ENCODE assay signal across 20 cellular contexts in genomic region chr2:126945118-126945517, GRCh38. TPM values are rescaled to one million over a fixed set of nuclear protein-coding genes. Genes with fewer than 3 reads are reported as not detected.
DNase-seq lines count a peak whose midpoint lies in the region; ATAC-seq, FAIRE-seq and TF ChIP-seq lines count a peak whose summit lies in the region.
"Had no signal": no experiment of that assay in that cellular context is flagged by ENCODE, and none has a peak within 500 bp of the region (broad histone marks: within the 10 kb centered on the region; RNA-seq: fewer than 3 reads in every experiment).

No MANE protein-coding gene starts in this region.

- H3K36me3 ChIP-seq in HepG2 (replicated peaks in 1 of 2; ENCODE audit: control insufficient read depth in 1 of 2, insufficient read depth in 2 of 2, low read length in 2 of 2) (no peaks in the 10 kb centered on the region), right lobe of liver (no peaks in the 10 kb centered on the region), esophagus muscularis mucosa (no peaks in the 10 kb centered on the region)

- peaks cover 5% of the 10 kb centered on the region for H3K9me3 Mint-ChIP-seq in activated CD8-positive, alpha-beta T cell treated with anti-CD3 and anti-CD28 coated beads for 36 hours
- peaks cover 3 to 5% of the 10 kb centered on the region in 2 donors for H3K9me3 Mint-ChIP-seq in activated T-cell treated with anti-CD3 and anti-CD28 coated beads, Interleukin-2, amount 50 U/mL, for 72 hours

- in situ Hi-C loops in HepG2 (cut with HindIII; ENCODE audit: extremely low pct_ligation_motif_present, low pct_unique_long_range_greater_than_20kb): no loop called here

- ATAC-seq in HepG2 (no peak), right lobe of liver (no peak), GM18868 (IDR thresholded peaks at IDR 0.05; ENCODE audit: unreplicated experiment) (no peak)
- ATAC-seq in activated CD8-positive, alpha-beta T cell treated with anti-CD3 and anti-CD28 coated beads for 36 hours: no peak
- no peak for ATAC-seq in activated T-cell treated with anti-CD3 and anti-CD28 coated beads, Interleukin-2, amount 50 U/mL, for 72 hours (replicated peaks in 1 of 2)
- ATAC-seq: T-helper 17 cell had no signal

- H3K4me3 ChIP-seq in HepG2 (replicated peaks in 1 of 3; ENCODE audit: insufficient read depth in 1 of 3, low read depth in 2 of 3, low read length in 3 of 3) (no peak overlapping the region), right lobe of liver (no peak overlapping the region), esophagus muscularis mucosa (no peak overlapping the region)

- intact Hi-C loops in HepG2 (cut with micrococcal nuclease; ENCODE audit: unreplicated experiment) (no loop called here), right lobe of liver (cut with DNase I) (no loop called here), esophagus muscularis mucosa (cut with DNase I) (no loop called here)
- intact Hi-C loops in activated CD8-positive, alpha-beta T cell treated with anti-CD3 and anti-CD28 coated beads for 36 hours (cut with micrococcal nuclease): no loop called here

- no peak overlapping the region for H3K9ac ChIP-seq in HepG2 (ENCODE audit: insufficient read depth, low read depth, low read length)

- CTCF ChIA-PET in HepG2 (lab: Yijun Ruan, JAX; ENCODE audit: low intra/inter-chr PET ratio, low total read pairs): no interaction called here
- CTCF ChIA-PET in activated CD8-positive, alpha-beta T cell treated with anti-CD3 and anti-CD28 coated beads for 36 hours (lab: Charles Lee): no interaction called here

- TF ChIP-seq POLR2A in HepG2 (IDR thresholded peaks at IDR 0.05; ENCODE audit: insufficient read depth in 1 of 2, low read depth in 2 of 2, low read length in 2 of 2) (no peak), right lobe of liver (IDR thresholded peaks at IDR 0.05) (no peak), esophagus muscularis mucosa (IDR thresholded peaks at IDR 0.05; ENCODE audit: low read depth) (no peak)

- H3K9me3 ChIP-seq in HepG2 (ENCODE audit: low read length): peaks cover 24% of the 10 kb centered on the region
- H3K9me3 ChIP-seq in right lobe of liver: no peaks in the 10 kb centered on the region
- H3K9me3 ChIP-seq in esophagus muscularis mucosa: peaks cover 0 to 3% (median 0%) of the 10 kb centered on the region in 4 donors

- H3K79me2 ChIP-seq in HepG2 (ENCODE audit: insufficient read depth, low read length): no peaks in the 10 kb centered on the region

- TF ChIP-seq RAD21 in HepG2 (CRISPR knock-in tag; IDR thresholded peaks at IDR 0.05): no peak

- no TSS peak for BruUV-seq in HepG2 (replicated peaks; lab: Mats Ljungman, UMichigan)

- no peaks in the 10 kb centered on the region for H4K20me1 ChIP-seq in HepG2 (ENCODE audit: insufficient read depth, low read length)

- no peaks in the 10 kb centered on the region for H3K36me3 Mint-ChIP-seq in activated CD8-positive, alpha-beta T cell treated with anti-CD3 and anti-CD28 coated beads for 36 hours (ENCODE audit: low read depth)
- peaks cover 0 to 7% of the 10 kb centered on the region in 2 donors for H3K36me3 Mint-ChIP-seq in activated T-cell treated with anti-CD3 and anti-CD28 coated beads, Interleukin-2, amount 50 U/mL, for 72 hours (ENCODE audit: insufficient read depth in 2 of 2)

- H3K4me2 ChIP-seq in HepG2 (ENCODE audit: low read depth, low read length): no peak overlapping the region

- FAIRE-seq in HepG2 (lab: Jason Lieb, UNC): no peak
- FAIRE-seq: GM19239 had no signal

- TF ChIP-seq CTCF in HepG2 (CRISPR knock-in tag; IDR thresholded peaks at IDR 0.05): no peak
- TF ChIP-seq CTCF in right lobe of liver (IDR thresholded peaks at IDR 0.05): no peak
- TF ChIP-seq CTCF in esophagus muscularis mucosa (IDR thresholded peaks at IDR 0.05): no peak
- TF ChIP-seq CTCF in activated CD8-positive, alpha-beta T cell treated with anti-CD3 and anti-CD28 coated beads for 36 hours (IDR thresholded peaks at IDR 0.05): no peak

- DNase-seq in HepG2 (ENCODE audit: low spot score) (no peak), right lobe of liver (no peak), NCI-H1105 treated with DMSO at 0.1 percent for 48 hours (lab: John Stamatoyannopoulos, UW) (peak; percentile 3), esophagus muscularis mucosa (ENCODE audit: extremely low spot score) (peak; percentile 91)
- no peak for DNase-seq in activated CD8-positive, alpha-beta T cell treated with anti-CD3 and anti-CD28 coated beads for 36 hours
- DNase-seq in activated T-cell treated with anti-CD3 and anti-CD28 coated beads, Interleukin-2, amount 50 U/mL, for 72 hours: no peak
- DNase-seq: COR-L47, DMS153, GF-D8, GOT3, KBM-7, NCI-H1436 treated with DMSO at 0.1 percent for 48 hours, NCI-H2029, NCI-H2171 treated with DMSO at 0.1 percent for 48 hours, NCI-H526 treated with DMSO at 0.1 percent for 48 hours, T-helper 17 cell had no signal

- H3K4me1 ChIP-seq in HepG2 (ENCODE audit: insufficient read depth, low read length) (no peaks in the 10 kb centered on the region; the same call in 1 of the 2 replicates), right lobe of liver (no peaks in the 10 kb centered on the region), esophagus muscularis mucosa (no peaks in the 10 kb centered on the region)

- TF ChIP-seq EP300 in HepG2 (IDR thresholded peaks at IDR 0.05; ENCODE audit: low read depth in 2 of 2, low read length in 2 of 2): no peak
- TF ChIP-seq EP300 in HepG2 (CRISPR knock-in tag; IDR thresholded peaks at IDR 0.05; ENCODE audit: borderline replicate concordance): no peak
- no peak for TF ChIP-seq EP300 in esophagus muscularis mucosa (IDR thresholded peaks at IDR 0.05)

- H3K27ac Mint-ChIP-seq in activated CD8-positive, alpha-beta T cell treated with anti-CD3 and anti-CD28 coated beads for 36 hours: no peak overlapping the region
- H3K27ac Mint-ChIP-seq in activated T-cell treated with anti-CD3 and anti-CD28 coated beads, Interleukin-2, amount 50 U/mL, for 72 hours: no peak overlapping the region
- H3K27ac Mint-ChIP-seq: T-helper 17 cell had no signal

- POLR2A ChIA-PET in HepG2 (lab: Yijun Ruan, JAX): no interaction called here
- POLR2A ChIA-PET in activated CD8-positive, alpha-beta T cell treated with anti-CD3 and anti-CD28 coated beads for 36 hours (lab: Charles Lee): no interaction called here

- H3K27ac ChIP-seq in HepG2 (ENCODE audit: extremely low read length, insufficient read depth, low read length) (no peak overlapping the region), right lobe of liver (no peak overlapping the region), esophagus muscularis mucosa (replicated peaks in 1 of 4) (no peak overlapping the region)
- H3K27ac ChIP-seq: RWPE1 had no signal

- H3K27me3 ChIP-seq in HepG2 (ENCODE audit: control insufficient read depth in 1 of 2, insufficient read depth in 2 of 2, low read length in 2 of 2): no peaks in the 10 kb centered on the region; a peak in 1 of 5 replicates
- H3K27me3 ChIP-seq in right lobe of liver: no peaks in the 10 kb centered on the region
- H3K27me3 ChIP-seq in esophagus muscularis mucosa: peaks cover 0 to 16% (median 0%) of the 10 kb centered on the region in 4 donors

- 15% methylated on average over 6 of the region's 6 CpGs for WGBS in HepG2 (ENCODE audit: low lambda C conversion rate)
- 37% methylated on average over 6 of the region's 6 CpGs for WGBS in right lobe of liver (ENCODE audit: insufficient coverage, low coverage, low lambda C conversion rate, missing lambda C conversion rate)
- 44% methylated on average over 6 of the region's 6 CpGs for WGBS in esophagus muscularis mucosa

- H2AFZ ChIP-seq in HepG2 (ENCODE audit: low read length): no peak overlapping the region

- H3K27me3 Mint-ChIP-seq in activated CD8-positive, alpha-beta T cell treated with anti-CD3 and anti-CD28 coated beads for 36 hours: peaks cover 2% of the 10 kb centered on the region
- H3K27me3 Mint-ChIP-seq in activated T-cell treated with anti-CD3 and anti-CD28 coated beads, Interleukin-2, amount 50 U/mL, for 72 hours (ENCODE audit: low read depth): peaks cover 19% of the 10 kb centered on the region

- H3K4me1 Mint-ChIP-seq in activated CD8-positive, alpha-beta T cell treated with anti-CD3 and anti-CD28 coated beads for 36 hours (ENCODE audit: low read depth): no peaks in the 10 kb centered on the region
- peaks cover 5% of the 10 kb centered on the region for H3K4me1 Mint-ChIP-seq in activated T-cell treated with anti-CD3 and anti-CD28 coated beads, Interleukin-2, amount 50 U/mL, for 72 hours (ENCODE audit: low read depth)

- no peak overlapping the region for H3K4me3 Mint-ChIP-seq in activated CD8-positive, alpha-beta T cell treated with anti-CD3 and anti-CD28 coated beads for 36 hours
- H3K4me3 Mint-ChIP-seq in activated T-cell treated with anti-CD3 and anti-CD28 coated beads, Interleukin-2, amount 50 U/mL, for 72 hours: no peak overlapping the region
- H3K4me3 Mint-ChIP-seq: T-helper 17 cell had no signal

TF ChIP-seq in HepG2, 621 proteins besides CTCF, POLR2A, EP300 and RAD21 (continues in another document):
- no peak for TF ChIP-seq ZFP41 (CRISPR knock-in tag; IDR thresholded peaks at IDR 0.05; ENCODE audit: borderline replicate concordance)

RNA-seq across cellular contexts. Expression of gene TEX51, which starts 46.4 kb away (rescaled TPM):
- total RNA-seq in HepG2 (2016; rRNA removed; fragmentation: Illumina TruSeq; extraction: Trizol) (not detected in 2 replicates), right lobe of liver (under 1 TPM in 1 of 6 experiments, not detected in 5; 0.66 TPM), esophagus muscularis mucosa (not detected)
- total RNA-seq in HepG2 (2016; cell fraction: cytosol; rRNA removed; fragmentation: Illumina TruSeq; extraction: Trizol; ENCODE audit: low read depth): not detected in 2 replicates
- total RNA-seq in HepG2 (2016; cell fraction: insoluble cytoplasmic fraction; rRNA removed; fragmentation: Illumina TruSeq; extraction: Trizol): not detected in 2 replicates
- total RNA-seq in HepG2 (2016; cell fraction: membrane; rRNA removed; fragmentation: Illumina TruSeq; extraction: Trizol): not detected in 2 replicates
- total RNA-seq in HepG2 (2016; cell fraction: nucleus; rRNA removed; fragmentation: Illumina TruSeq; extraction: Trizol): not detected in 2 replicates
- polyA plus RNA-seq in HepG2 (2011; rRNA removed): not detected in 2 replicates
- not detected in 2 replicates for polyA plus RNA-seq in HepG2 (2011; cell fraction: cytosol; rRNA removed)
- polyA plus RNA-seq in HepG2 (2011; cell fraction: nucleus; rRNA removed): not detected in 2 replicates
- polyA plus RNA-seq in HepG2 (2012): not detected in 2 replicates
- not detected in 2 replicates for polyA plus RNA-seq in HepG2 (2016; cell fraction: cytosol; fragmentation: Illumina TruSeq; extraction: Trizol; ENCODE audit: low read depth)
- polyA plus RNA-seq in HepG2 (2016; cell fraction: insoluble cytoplasmic fraction; fragmentation: Illumina TruSeq; extraction: Trizol; ENCODE audit: low read depth): not detected in 2 replicates
- not detected in 2 replicates for polyA plus RNA-seq in HepG2 (2016; cell fraction: membrane; fragmentation: Illumina TruSeq; extraction: Trizol; ENCODE audit: low read depth)
- not detected in 2 replicates for polyA plus RNA-seq in HepG2 (2016; cell fraction: nucleus; fragmentation: Illumina TruSeq; extraction: Trizol; ENCODE audit: insufficient read depth, low read depth)
- polyA minus RNA-seq in HepG2 (2011; rRNA and poly(A)+ RNA removed; ENCODE audit: low replicate concordance): not detected in 2 replicates
- not detected in 2 replicates for polyA minus RNA-seq in HepG2 (2011; cell fraction: cytosol; rRNA and poly(A)+ RNA removed)
- not detected in 2 replicates for polyA minus RNA-seq in HepG2 (2011; cell fraction: nucleus; rRNA and poly(A)+ RNA removed)
- not detected for total RNA-seq in activated CD8-positive, alpha-beta T cell treated with anti-CD3 and anti-CD28 coated beads for 36 hours
- not detected for total RNA-seq in activated T-cell treated with anti-CD3 and anti-CD28 coated beads, Interleukin-2, amount 50 U/mL, for 72 hours
- total RNA-seq: Daoy, T-helper 17 cell had no signal

Comparison
In these comparisons a context has a peak if more than half of its experiments do, and no peak if none do; other contexts are left out.
1. DNase-seq: peak in NCI-H1105 treated with DMSO at 0.1 percent for 48 hours (single experiment) and esophagus muscularis mucosa (single experiment); none in HepG2 (single experiment), right lobe of liver (0 of 3), activated CD8-positive, alpha-beta T cell treated with anti-CD3 and anti-CD28 coated beads for 36 hours (single experiment) and activated T-cell treated with anti-CD3 and anti-CD28 coated beads, Interleukin-2, amount 50 U/mL, for 72 hours (0 of 2).